2 cellular contexts compared by ENCODE assay signal in the genomic region with DNA sequence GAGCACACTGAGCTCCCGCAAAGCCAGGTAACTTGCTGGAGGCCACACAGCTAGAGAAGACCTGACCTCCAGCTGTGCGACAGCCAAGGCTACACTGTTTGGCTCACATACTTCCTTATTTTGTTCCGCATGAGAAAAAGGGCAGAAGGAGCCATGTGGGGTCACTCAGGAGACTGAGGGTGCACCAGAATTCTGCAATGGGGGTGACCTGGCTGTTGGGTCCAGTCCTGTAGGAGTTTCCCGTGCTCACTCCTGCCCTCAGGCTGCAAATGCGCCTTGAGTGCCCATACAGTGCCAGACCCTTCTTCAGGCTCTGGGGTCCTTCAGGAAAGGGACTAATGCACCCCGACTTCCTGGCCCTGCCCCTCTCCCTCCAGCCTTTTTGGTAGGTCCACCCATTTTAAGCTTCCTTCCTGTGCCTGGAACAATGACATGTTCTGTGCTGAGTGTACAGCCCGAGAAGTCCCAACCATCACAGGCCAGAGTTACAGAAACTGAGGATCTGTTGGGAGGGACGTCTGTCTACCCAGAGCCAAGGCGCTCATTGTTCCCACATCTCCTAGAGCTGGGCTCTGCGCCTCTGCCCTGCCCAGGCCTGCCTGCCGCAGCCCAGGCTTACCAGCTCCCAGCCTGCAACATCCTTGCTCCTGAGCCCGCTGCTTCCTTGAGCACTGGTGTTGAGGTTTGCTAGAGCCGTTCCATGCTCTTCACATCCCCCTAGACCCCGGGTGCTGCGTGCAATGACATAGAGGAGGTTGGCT.
A peak's percentile ranks its signal among the peaks of the same experiment; 100 is the strongest.
TF ChIP-seq lines count a peak whose summit lies in the region.

No MANE protein-coding gene starts in this region.

TF ChIP-seq in liver, 16 proteins besides CTCF, POLR2A, EP300 and RAD21:
- TF ChIP-seq NR2F2 (IDR thresholded peaks at IDR 0.05): peak; percentile 51
- TF ChIP-seq RXRA (IDR thresholded peaks at IDR 0.05): no peak

TF ChIP-seq in HepG2, 621 proteins besides CTCF, POLR2A, EP300 and RAD21:
- TF ChIP-seq GABPA (IDR thresholded peaks at IDR 0.05; ENCODE audit: low read depth, low read length) (no peak), GABPA (CRISPR knock-in tag; IDR thresholded peaks at IDR 0.05; ENCODE audit: low read depth) (no peak), EED (CRISPR knock-in tag; IDR thresholded peaks at IDR 0.05) (no peak), THYN1 (CRISPR knock-in tag; IDR thresholded peaks at IDR 0.05; ENCODE audit: borderline replicate concordance, low read depth) (no peak), ZNF24 (IDR thresholded peaks at IDR 0.05) (no peak), ZNF143 (CRISPR knock-in tag; IDR thresholded peaks at IDR 0.05) (no peak), ATF1 (CRISPR knock-in tag; IDR thresholded peaks at IDR 0.05) (no peak), SRF (IDR thresholded peaks at IDR 0.05; ENCODE audit: low read depth, low read length) (no peak), HOXA7 (CRISPR knock-in tag; IDR thresholded peaks at IDR 0.05) (no peak), ZNF33B (CRISPR knock-in tag; IDR thresholded peaks at IDR 0.05) (no peak), SUZ12 (IDR thresholded peaks at IDR 0.05; ENCODE audit: low read depth, low read length) (no peak), ZNF766 (CRISPR knock-in tag; IDR thresholded peaks at IDR 0.05; ENCODE audit: borderline replicate concordance) (no peak), GTF2F1 (IDR thresholded peaks at IDR 0.05; ENCODE audit: low read length) (no peak), ZNF577 (CRISPR knock-in tag; IDR thresholded peaks at IDR 0.05; ENCODE audit: borderline replicate concordance, low read depth) (no peak), MAFG (CRISPR knock-in tag; IDR thresholded peaks at IDR 0.05) (no peak), ZNF709 (CRISPR knock-in tag; IDR thresholded peaks at IDR 0.05) (no peak), ZMYM2 (CRISPR knock-in tag; IDR thresholded peaks at IDR 0.05) (no peak)
- TF ChIP-seq, protein P1, sequence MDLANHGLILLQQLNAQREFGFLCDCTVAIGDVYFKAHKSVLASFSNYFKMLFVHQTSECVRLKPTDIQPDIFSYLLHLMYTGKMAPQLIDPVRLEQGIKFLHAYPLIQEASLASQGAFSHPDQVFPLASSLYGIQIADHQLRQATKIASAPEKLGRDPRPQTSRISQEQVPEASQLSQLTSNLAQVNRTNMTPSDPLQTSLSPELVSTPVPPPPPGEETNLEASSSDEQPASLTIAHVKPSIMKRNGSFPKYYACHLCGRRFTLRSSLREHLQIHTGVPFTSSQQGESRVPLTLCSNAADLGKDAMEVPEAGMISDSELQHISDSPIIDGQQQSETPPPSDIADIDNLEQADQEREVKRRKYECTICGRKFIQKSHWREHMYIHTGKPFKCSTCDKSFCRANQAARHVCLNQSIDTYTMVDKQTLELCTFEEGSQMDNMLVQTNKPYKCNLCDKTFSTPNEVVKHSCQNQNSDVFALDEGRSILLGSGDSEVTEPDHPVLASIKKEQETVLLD (CRISPR knock-in tag; IDR thresholded peaks at IDR 0.05; ENCODE audit: low read depth): no peak
- TF ChIP-seq, protein P2, sequence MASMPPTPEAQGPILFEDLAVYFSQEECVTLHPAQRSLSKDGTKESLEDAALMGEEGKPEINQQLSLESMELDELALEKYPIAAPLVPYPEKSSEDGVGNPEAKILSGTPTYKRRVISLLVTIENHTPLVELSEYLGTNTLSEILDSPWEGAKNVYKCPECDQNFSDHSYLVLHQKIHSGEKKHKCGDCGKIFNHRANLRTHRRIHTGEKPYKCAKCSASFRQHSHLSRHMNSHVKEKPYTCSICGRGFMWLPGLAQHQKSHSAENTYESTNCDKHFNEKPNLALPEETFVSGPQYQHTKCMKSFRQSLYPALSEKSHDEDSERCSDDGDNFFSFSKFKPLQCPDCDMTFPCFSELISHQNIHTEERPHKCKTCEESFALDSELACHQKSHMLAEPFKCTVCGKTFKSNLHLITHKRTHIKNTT (CRISPR knock-in tag; IDR thresholded peaks at IDR 0.05): no peak
- TF ChIP-seq, protein P3, sequence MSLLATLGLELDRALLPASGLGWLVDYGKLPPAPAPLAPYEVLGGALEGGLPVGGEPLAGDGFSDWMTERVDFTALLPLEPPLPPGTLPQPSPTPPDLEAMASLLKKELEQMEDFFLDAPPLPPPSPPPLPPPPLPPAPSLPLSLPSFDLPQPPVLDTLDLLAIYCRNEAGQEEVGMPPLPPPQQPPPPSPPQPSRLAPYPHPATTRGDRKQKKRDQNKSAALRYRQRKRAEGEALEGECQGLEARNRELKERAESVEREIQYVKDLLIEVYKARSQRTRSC (CRISPR knock-in tag; IDR thresholded peaks at IDR 0.05; ENCODE audit: low read depth): no peak
- TF ChIP-seq, protein P4, sequence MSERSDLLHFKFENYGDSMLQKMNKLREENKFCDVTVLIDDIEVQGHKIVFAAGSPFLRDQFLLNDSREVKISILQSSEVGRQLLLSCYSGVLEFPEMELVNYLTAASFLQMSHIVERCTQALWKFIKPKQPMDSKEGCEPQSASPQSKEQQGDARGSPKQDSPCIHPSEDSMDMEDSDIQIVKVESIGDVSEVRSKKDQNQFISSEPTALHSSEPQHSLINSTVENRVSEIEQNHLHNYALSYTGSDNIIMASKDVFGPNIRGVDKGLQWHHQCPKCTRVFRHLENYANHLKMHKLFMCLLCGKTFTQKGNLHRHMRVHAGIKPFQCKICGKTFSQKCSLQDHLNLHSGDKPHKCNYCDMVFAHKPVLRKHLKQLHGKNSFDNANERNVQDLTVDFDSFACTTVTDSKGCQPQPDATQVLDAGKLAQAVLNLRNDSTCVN (CRISPR knock-in tag; IDR thresholded peaks at IDR 0.05; ENCODE audit: borderline replicate concordance): no peak
